ENCODE assay signal across 8 cellular contexts in genomic region chr9:128081052-128081451, GRCh38. TPM values are rescaled to one million over a fixed set of nuclear protein-coding genes. Genes with fewer than 3 reads are reported as not detected.
DNase-seq lines count a peak whose midpoint lies in the region; ATAC-seq and TF ChIP-seq lines count a peak whose summit lies in the region.

No MANE protein-coding gene starts in this region.

- H3K27ac ChIP-seq in left ventricle myocardium inferior (replicated peaks) (peak overlapping the region; percentile 25), substantia nigra (ENCODE audit: low read depth, low read length, poor library complexity, severe bottlenecking) (no peak overlapping the region)

- DNase-seq in HFF-Myc (ENCODE audit: extremely low read depth, low read depth) (peak; percentile 89), left ventricle myocardium inferior (no peak), anterior cingulate cortex (lab: John Stamatoyannopoulos, UW) (no peak), substantia nigra (lab: John Stamatoyannopoulos, UW) (no peak), DMS153 treated with DMSO at 0.1 percent for 48 hours (lab: John Stamatoyannopoulos, UW; ENCODE audit: unreplicated experiment) (no peak), GM13976 (ENCODE audit: low spot score) (no peak)
- no peak for DNase-seq in activated CD8-positive, alpha-beta T cell treated with anti-CD3 and anti-CD28 coated beads, Interleukin-2, amount 10 ng/mL, durations not matched to agents 7 days and 5 days
- no peak for DNase-seq in stimulated activated naive B cell treated with anti-CD40 and anti-IgM and Interleukin-4, amounts not matched to agents 10 μg/mL and 1 μg/mL and 100 μg/mL, for 72 hours

- peaks cover 50% of the 10 kb centered on the region for H3K4me1 ChIP-seq in left ventricle myocardium inferior

- no peak overlapping the region for H3K4me3 ChIP-seq in HFF-Myc (replicated peaks; ENCODE audit: low read depth, low read length)
- no peak overlapping the region for H3K4me3 ChIP-seq in left ventricle myocardium inferior

- H3K9me3 ChIP-seq in left ventricle myocardium inferior (replicated peaks) = no peaks in the 10 kb centered on the region

- in situ Hi-C loops in GM13976 (cut with MboI; ENCODE audit: low sequenced_read_pairs, unreplicated experiment) = no loop called here

- H3K4me3 Mint-ChIP-seq in activated CD8-positive, alpha-beta T cell treated with anti-CD3 and anti-CD28 coated beads, Interleukin-2, amount 10 ng/mL, durations not matched to agents 7 days and 5 days = no peak overlapping the region
- H3K4me3 Mint-ChIP-seq in stimulated activated naive B cell treated with anti-CD40 and anti-IgM and Interleukin-4, amounts not matched to agents 10 μg/mL and 1 μg/mL and 100 μg/mL, for 72 hours = peak overlapping the region in 1 of 2 donors; percentile 16

- ATAC-seq in activated CD8-positive, alpha-beta T cell treated with anti-CD3 and anti-CD28 coated beads, Interleukin-2, amount 10 ng/mL, durations not matched to agents 7 days and 5 days = no peak
- ATAC-seq in stimulated activated naive B cell treated with anti-CD40 and anti-IgM and Interleukin-4, amounts not matched to agents 10 μg/mL and 1 μg/mL and 100 μg/mL, for 72 hours (replicated peaks) = no peak

- TF ChIP-seq CTCF in HFF-Myc (IDR thresholded peaks at IDR 0.05; ENCODE audit: low read depth, low read length, missing control alignments) (no peak), left ventricle myocardium inferior (IDR thresholded peaks at IDR 0.05; ENCODE audit: borderline replicate concordance) (no peak), GM13976 (IDR thresholded peaks at IDR 0.05; ENCODE audit: borderline replicate concordance, control extremely low read depth, extremely low read depth, insufficient read depth, missing control alignments) (no peak)

- H3K36me3 ChIP-seq in left ventricle myocardium inferior = no peaks in the 10 kb centered on the region

- H3K4me1 Mint-ChIP-seq in activated CD8-positive, alpha-beta T cell treated with anti-CD3 and anti-CD28 coated beads, Interleukin-2, amount 10 ng/mL, durations not matched to agents 7 days and 5 days (ENCODE audit: low read depth) = peaks cover 44% of the 10 kb centered on the region
- H3K4me1 Mint-ChIP-seq in stimulated activated naive B cell treated with anti-CD40 and anti-IgM and Interleukin-4, amounts not matched to agents 10 μg/mL and 1 μg/mL and 100 μg/mL, for 72 hours = peaks cover 38 to 63% of the 10 kb centered on the region in 2 donors

- POLR2A ChIA-PET in activated CD8-positive, alpha-beta T cell treated with anti-CD3 and anti-CD28 coated beads, Interleukin-2, amount 10 ng/mL, durations not matched to agents 7 days and 5 days (lab: Charles Lee) = no interaction called here

- H3K9me3 Mint-ChIP-seq in activated CD8-positive, alpha-beta T cell treated with anti-CD3 and anti-CD28 coated beads, Interleukin-2, amount 10 ng/mL, durations not matched to agents 7 days and 5 days (ENCODE audit: insufficient read depth) = no peaks in the 10 kb centered on the region
- H3K9me3 Mint-ChIP-seq in stimulated activated naive B cell treated with anti-CD40 and anti-IgM and Interleukin-4, amounts not matched to agents 10 μg/mL and 1 μg/mL and 100 μg/mL, for 72 hours = no peaks in the 10 kb centered on the region

- CTCF ChIA-PET in activated CD8-positive, alpha-beta T cell treated with anti-CD3 and anti-CD28 coated beads, Interleukin-2, amount 10 ng/mL, durations not matched to agents 7 days and 5 days (lab: Charles Lee) = interaction anchor here (0.8 to 2.9 kb wide), 5 partner anchors 9 to 139 kb away, joined by 3 to 11 read pairs (median 4); no protein-coding TSS in a partner anchor

- H3K27ac Mint-ChIP-seq in activated CD8-positive, alpha-beta T cell treated with anti-CD3 and anti-CD28 coated beads, Interleukin-2, amount 10 ng/mL, durations not matched to agents 7 days and 5 days = peak overlapping the region; percentile 31
- H3K27ac Mint-ChIP-seq in stimulated activated naive B cell treated with anti-CD40 and anti-IgM and Interleukin-4, amounts not matched to agents 10 μg/mL and 1 μg/mL and 100 μg/mL, for 72 hours = peak overlapping the region; percentile 77

- intact Hi-C loops in left ventricle myocardium inferior (cut with micrococcal nuclease) = no loop called here

- H3K27me3 Mint-ChIP-seq in activated CD8-positive, alpha-beta T cell treated with anti-CD3 and anti-CD28 coated beads, Interleukin-2, amount 10 ng/mL, durations not matched to agents 7 days and 5 days (ENCODE audit: low read depth) = no peaks in the 10 kb centered on the region
- H3K27me3 Mint-ChIP-seq in stimulated activated naive B cell treated with anti-CD40 and anti-IgM and Interleukin-4, amounts not matched to agents 10 μg/mL and 1 μg/mL and 100 μg/mL, for 72 hours = no peaks in the 10 kb centered on the region

- H3K27me3 ChIP-seq in left ventricle myocardium inferior (ENCODE audit: low read depth) = no peaks in the 10 kb centered on the region

- H3K36me3 Mint-ChIP-seq in activated CD8-positive, alpha-beta T cell treated with anti-CD3 and anti-CD28 coated beads, Interleukin-2, amount 10 ng/mL, durations not matched to agents 7 days and 5 days (ENCODE audit: low read depth) = peaks cover 41% of the 10 kb centered on the region
- peaks cover 28 to 56% of the 10 kb centered on the region in 2 donors for H3K36me3 Mint-ChIP-seq in stimulated activated naive B cell treated with anti-CD40 and anti-IgM and Interleukin-4, amounts not matched to agents 10 μg/mL and 1 μg/mL and 100 μg/mL, for 72 hours

RNA-seq across cellular contexts. Expression of gene SLC25A25, which starts 13.0 kb away (rescaled TPM):
- total RNA-seq in activated CD8-positive, alpha-beta T cell treated with anti-CD3 and anti-CD28 coated beads, Interleukin-2, amount 10 ng/mL, durations not matched to agents 7 days and 5 days = 10 to 100 TPM; 17.2 to 19.2 TPM
- total RNA-seq in left ventricle myocardium inferior = 5.4 TPM

RNA-seq across cellular contexts. Expression of gene NAIF1, which starts 13.9 kb away (rescaled TPM):
- 10 to 100 TPM; 13.3 to 15.4 TPM for total RNA-seq in activated CD8-positive, alpha-beta T cell treated with anti-CD3 and anti-CD28 coated beads, Interleukin-2, amount 10 ng/mL, durations not matched to agents 7 days and 5 days
- 7.9 TPM for total RNA-seq in left ventricle myocardium inferior

RNA-seq across cellular contexts. Expression of gene PTGES2, which starts 46.5 kb away (rescaled TPM):
- total RNA-seq in activated CD8-positive, alpha-beta T cell treated with anti-CD3 and anti-CD28 coated beads, Interleukin-2, amount 10 ng/mL, durations not matched to agents 7 days and 5 days = 10 to 100 TPM; 51.8 to 57.7 TPM
- total RNA-seq in left ventricle myocardium inferior = 141 TPM
